ENCODE assay signal across 19 cellular contexts in the genomic region with DNA sequence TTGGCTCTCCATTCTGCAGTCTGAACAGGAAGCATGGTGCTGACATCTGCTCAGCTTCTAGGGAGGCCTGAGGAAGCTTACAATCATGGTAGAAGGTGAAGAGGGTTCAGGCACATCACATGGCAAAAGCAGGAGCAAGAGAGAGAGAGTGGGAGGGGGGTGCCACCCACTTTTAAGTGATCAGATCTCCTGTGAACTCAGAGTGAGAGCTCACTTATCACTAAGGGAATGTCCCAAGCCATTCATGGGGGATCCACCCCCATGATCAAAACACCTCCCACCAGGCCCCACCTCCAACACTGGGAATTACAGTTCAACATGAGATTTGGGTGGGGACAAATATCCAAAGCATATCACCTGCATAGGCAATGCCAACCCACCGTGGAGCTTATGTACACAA.
"Had no signal": no experiment of that assay in that cellular context is flagged by ENCODE, and none has a peak within 500 bp of the region (broad histone marks: within the 10 kb centered on the region; RNA-seq: fewer than 3 reads in every experiment).

No MANE protein-coding gene starts in this region.

- H3K36me3 ChIP-seq: brain microvascular endothelial cell, colonic mucosa, lower lobe of right lung had no signal

- DNase-seq: activated CD4-positive, alpha-beta T cell treated with anti-CD3 and anti-CD28 coated beads, Interleukin-2, amount 10 ng/mL, durations not matched to agents 7 days and 5 days; activated gamma-delta T cell; activated T-cell treated with anti-CD3 and anti-CD28 coated beads for 4 hours; aorta; brain microvascular endothelial cell; central memory CD4-positive, alpha-beta T cell; colonic mucosa; foreskin melanocyte; glutamatergic neuron; hippocampal formation; islet precursor cell; lower lobe of right lung; nephron progenitor cell; stimulated activated CD4-positive, alpha-beta T cell treated with anti-CD3 and anti-CD28 coated beads, Interleukin-1b, Interleukin-23, amount 100 ng/mL, for 48 hours; SW 1271; testis had no signal

- H3K27me3 ChIP-seq: brain microvascular endothelial cell, colonic mucosa, testis had no signal

- ATAC-seq: lower lobe of right lung, WTC11 had no signal

- H3K27me3 Mint-ChIP-seq: activated CD4-positive, alpha-beta T cell treated with anti-CD3 and anti-CD28 coated beads, Interleukin-2, amount 10 ng/mL, durations not matched to agents 7 days and 5 days had no signal

- H3K4me3 ChIP-seq: colonic mucosa, lower lobe of right lung, testis had no signal

- H3K4me3 Mint-ChIP-seq: activated CD4-positive, alpha-beta T cell treated with anti-CD3 and anti-CD28 coated beads, Interleukin-2, amount 10 ng/mL, durations not matched to agents 7 days and 5 days; nephron progenitor cell; type B pancreatic cell; WTC11 had no signal

- H3K27ac Mint-ChIP-seq: nephron progenitor cell, progenitor cell of endocrine pancreas, type B pancreatic cell, WTC11 had no signal

- H3K9me3 ChIP-seq: colonic mucosa, lower lobe of right lung, testis had no signal

- H3K4me1 ChIP-seq: colonic mucosa, lower lobe of right lung, testis had no signal

- H3K9me3 Mint-ChIP-seq: nephron progenitor cell, type B pancreatic cell, WTC11 had no signal

- H3K27ac ChIP-seq: brain microvascular endothelial cell, colonic mucosa, lower lobe of right lung, testis had no signal

- H3K36me3 Mint-ChIP-seq: type B pancreatic cell, WTC11 had no signal
